In the genomic region with DNA sequence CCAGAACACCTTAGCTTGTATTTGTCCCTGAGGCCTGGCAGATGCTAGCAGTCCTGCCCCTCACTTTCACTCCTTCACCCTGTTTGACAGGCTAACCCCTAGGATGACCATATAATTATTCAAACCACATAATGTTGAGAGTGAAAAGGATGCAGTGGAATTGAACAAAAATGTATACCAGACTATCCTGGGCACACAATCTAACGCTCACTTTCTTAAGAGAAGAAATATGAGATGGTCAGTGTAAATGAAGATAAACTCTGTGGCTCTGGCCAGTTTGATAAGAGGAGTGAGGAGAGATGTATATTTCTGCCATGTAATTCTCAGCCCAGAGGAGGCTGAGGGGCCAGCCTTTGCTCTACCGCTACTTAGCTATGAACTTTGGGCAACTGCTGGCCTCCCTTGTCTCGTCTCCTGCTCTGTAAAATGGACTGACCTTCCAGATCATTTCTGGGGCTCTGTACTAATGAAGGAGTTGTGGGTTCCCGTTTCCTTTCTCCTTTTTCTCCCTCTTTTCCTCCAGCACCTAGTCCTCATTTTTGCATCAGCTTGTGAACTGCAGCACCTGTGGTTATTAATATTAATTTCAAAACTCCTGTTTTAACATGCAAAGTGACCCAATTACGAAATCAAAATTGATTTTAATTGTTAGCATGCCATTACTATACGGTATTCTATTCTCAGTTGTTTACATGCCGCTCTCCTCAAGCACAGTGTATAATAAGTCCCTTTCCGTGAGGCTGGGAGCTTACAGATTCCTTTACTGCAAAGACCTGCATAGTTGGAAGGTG, we compare ENCODE assay signal across 1 cellular context.
TF ChIP-seq lines count a peak whose summit lies in the region.

No MANE protein-coding gene starts in this region.

TF ChIP-seq in K562, 482 proteins besides CTCF, POLR2A, EP300 and RAD21 (continued from another document and continues in another):
- TF ChIP-seq, protein P1, sequence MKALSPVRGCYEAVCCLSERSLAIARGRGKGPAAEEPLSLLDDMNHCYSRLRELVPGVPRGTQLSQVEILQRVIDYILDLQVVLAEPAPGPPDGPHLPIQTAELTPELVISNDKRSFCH (CRISPR knock-in tag; IDR thresholded peaks at IDR 0.05), result no peak
- TF ChIP-seq, protein P1 (tag; IDR thresholded peaks at IDR 0.05), result 0 out of 2 replicates have a peak, but pooled peaks have one; percentile 33
- TF ChIP-seq FUS (optimal IDR thresholded peaks at IDR 0.05; ENCODE audit: low read depth, low read length), result no peak
- TF ChIP-seq YBX1 (IDR thresholded peaks at IDR 0.05), result no peak
- TF ChIP-seq, protein P2, sequence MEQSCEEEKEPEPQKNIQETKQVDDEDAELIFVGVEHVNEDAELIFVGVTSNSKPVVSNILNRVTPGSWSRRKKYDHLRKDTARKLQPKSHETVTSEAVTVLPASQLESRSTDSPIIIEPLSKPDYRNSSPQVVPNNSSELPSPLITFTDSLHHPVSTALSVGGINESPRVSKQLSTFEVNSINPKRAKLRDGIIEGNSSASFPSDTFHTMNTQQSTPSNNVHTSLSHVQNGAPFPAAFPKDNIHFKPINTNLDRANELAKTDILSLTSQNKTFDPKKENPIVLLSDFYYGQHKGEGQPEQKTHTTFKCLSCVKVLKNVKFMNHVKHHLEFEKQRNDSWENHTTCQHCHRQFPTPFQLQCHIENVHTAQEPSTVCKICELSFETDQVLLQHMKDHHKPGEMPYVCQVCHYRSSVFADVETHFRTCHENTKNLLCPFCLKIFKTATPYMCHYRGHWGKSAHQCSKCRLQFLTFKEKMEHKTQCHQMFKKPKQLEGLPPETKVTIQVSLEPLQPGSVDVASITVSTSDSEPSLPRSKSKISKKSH (CRISPR knock-in tag; IDR thresholded peaks at IDR 0.05), result no peak
- peak; percentile 46; the same call in 1 of the 2 replicates for TF ChIP-seq JUND (IDR thresholded peaks at IDR 0.05; ENCODE audit: borderline replicate concordance, low read depth, low read length)
- TF ChIP-seq JUND (tag; IDR thresholded peaks at IDR 0.05; ENCODE audit: borderline replicate concordance, low read depth, low read length), result peak; percentile 59; the same call in 1 of the 3 replicates
- peak in 1 of 2 experiments; percentile 77; a peak in 2 of 4 replicates for TF ChIP-seq TRIM24 (IDR thresholded peaks at IDR 0.05)
- TF ChIP-seq ZNF197 (CRISPR knock-in tag; IDR thresholded peaks at IDR 0.05; ENCODE audit: low read depth), result 0 out of 2 replicates have a peak, but pooled peaks have one; percentile 49
- TF ChIP-seq KAT7 (CRISPR knock-in tag; IDR thresholded peaks at IDR 0.05; ENCODE audit: borderline replicate concordance), result peak; percentile 94
- TF ChIP-seq CCNT2 (IDR thresholded peaks at IDR 0.05; ENCODE audit: borderline replicate concordance, extremely low read depth, insufficient read length, low read depth, low read length), result peak; percentile 72
- TF ChIP-seq ZC3H4 (CRISPR knock-in tag; IDR thresholded peaks at IDR 0.05; ENCODE audit: borderline replicate concordance), result no peak
- no peak; the same call in none of the 2 replicates for TF ChIP-seq ZNF583 (CRISPR knock-in tag; IDR thresholded peaks at IDR 0.05)
- no peak for TF ChIP-seq PRPF4 (IDR thresholded peaks at IDR 0.05; ENCODE audit: insufficient read depth, low read depth, low read length, poor library complexity, severe bottlenecking)
- no peak for TF ChIP-seq KDM4B (IDR thresholded peaks at IDR 0.05; ENCODE audit: borderline replicate concordance in 2 of 2, low read depth in 1 of 2)
- TF ChIP-seq, protein P3, sequence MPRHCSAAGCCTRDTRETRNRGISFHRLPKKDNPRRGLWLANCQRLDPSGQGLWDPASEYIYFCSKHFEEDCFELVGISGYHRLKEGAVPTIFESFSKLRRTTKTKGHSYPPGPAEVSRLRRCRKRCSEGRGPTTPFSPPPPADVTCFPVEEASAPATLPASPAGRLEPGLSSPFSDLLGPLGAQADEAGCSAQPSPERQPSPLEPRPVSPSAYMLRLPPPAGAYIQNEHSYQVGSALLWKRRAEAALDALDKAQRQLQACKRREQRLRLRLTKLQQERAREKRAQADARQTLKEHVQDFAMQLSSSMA (CRISPR knock-in tag; IDR thresholded peaks at IDR 0.05), result no peak
- peak; percentile 84 for TF ChIP-seq NCOR1 (IDR thresholded peaks at IDR 0.05)
- no peak for TF ChIP-seq ZNF764 (CRISPR knock-in tag; IDR thresholded peaks at IDR 0.05; ENCODE audit: low read depth)
- peak; percentile 64 for TF ChIP-seq EGR1 (conservative IDR thresholded peaks at IDR 0.05)
- no peak for TF ChIP-seq NR3C1 (CRISPR knock-in tag; IDR thresholded peaks at IDR 0.05)
- TF ChIP-seq ZNF766 (CRISPR knock-in tag; conservative IDR thresholded peaks at IDR 0.05), result peak; percentile 72
- no peak for TF ChIP-seq ESRRB (CRISPR knock-in tag; IDR thresholded peaks at IDR 0.05; ENCODE audit: borderline replicate concordance)
- TF ChIP-seq, protein P4, sequence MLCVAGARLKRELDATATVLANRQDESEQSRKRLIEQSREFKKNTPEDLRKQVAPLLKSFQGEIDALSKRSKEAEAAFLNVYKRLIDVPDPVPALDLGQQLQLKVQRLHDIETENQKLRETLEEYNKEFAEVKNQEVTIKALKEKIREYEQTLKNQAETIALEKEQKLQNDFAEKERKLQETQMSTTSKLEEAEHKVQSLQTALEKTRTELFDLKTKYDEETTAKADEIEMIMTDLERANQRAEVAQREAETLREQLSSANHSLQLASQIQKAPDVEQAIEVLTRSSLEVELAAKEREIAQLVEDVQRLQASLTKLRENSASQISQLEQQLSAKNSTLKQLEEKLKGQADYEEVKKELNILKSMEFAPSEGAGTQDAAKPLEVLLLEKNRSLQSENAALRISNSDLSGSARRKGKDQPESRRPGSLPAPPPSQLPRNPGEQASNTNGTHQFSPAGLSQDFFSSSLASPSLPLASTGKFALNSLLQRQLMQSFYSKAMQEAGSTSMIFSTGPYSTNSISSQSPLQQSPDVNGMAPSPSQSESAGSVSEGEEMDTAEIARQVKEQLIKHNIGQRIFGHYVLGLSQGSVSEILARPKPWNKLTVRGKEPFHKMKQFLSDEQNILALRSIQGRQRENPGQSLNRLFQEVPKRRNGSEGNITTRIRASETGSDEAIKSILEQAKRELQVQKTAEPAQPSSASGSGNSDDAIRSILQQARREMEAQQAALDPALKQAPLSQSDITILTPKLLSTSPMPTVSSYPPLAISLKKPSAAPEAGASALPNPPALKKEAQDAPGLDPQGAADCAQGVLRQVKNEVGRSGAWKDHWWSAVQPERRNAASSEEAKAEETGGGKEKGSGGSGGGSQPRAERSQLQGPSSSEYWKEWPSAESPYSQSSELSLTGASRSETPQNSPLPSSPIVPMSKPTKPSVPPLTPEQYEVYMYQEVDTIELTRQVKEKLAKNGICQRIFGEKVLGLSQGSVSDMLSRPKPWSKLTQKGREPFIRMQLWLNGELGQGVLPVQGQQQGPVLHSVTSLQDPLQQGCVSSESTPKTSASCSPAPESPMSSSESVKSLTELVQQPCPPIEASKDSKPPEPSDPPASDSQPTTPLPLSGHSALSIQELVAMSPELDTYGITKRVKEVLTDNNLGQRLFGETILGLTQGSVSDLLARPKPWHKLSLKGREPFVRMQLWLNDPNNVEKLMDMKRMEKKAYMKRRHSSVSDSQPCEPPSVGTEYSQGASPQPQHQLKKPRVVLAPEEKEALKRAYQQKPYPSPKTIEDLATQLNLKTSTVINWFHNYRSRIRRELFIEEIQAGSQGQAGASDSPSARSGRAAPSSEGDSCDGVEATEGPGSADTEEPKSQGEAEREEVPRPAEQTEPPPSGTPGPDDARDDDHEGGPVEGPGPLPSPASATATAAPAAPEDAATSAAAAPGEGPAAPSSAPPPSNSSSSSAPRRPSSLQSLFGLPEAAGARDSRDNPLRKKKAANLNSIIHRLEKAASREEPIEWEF (CRISPR knock-in tag; IDR thresholded peaks at IDR 0.05), result no peak
- peak; percentile 58; the same call in 1 of the 2 replicates for TF ChIP-seq BACH1 (tag; IDR thresholded peaks at IDR 0.05)
- TF ChIP-seq CC2D1A (IDR thresholded peaks at IDR 0.05), result peak; percentile 59; the same call in 1 of the 2 replicates
- TF ChIP-seq IRF9 (tag; IDR thresholded peaks at IDR 0.05), result no peak
- TF ChIP-seq TEAD1 (CRISPR knock-in tag; IDR thresholded peaks at IDR 0.05), result peak in 1 of 2 experiments; percentile 66; a peak in 2 of 4 replicates
- no peak for TF ChIP-seq ZFP30 (CRISPR knock-in tag; IDR thresholded peaks at IDR 0.05; ENCODE audit: borderline replicate concordance)
- TF ChIP-seq GTF2F1 (IDR thresholded peaks at IDR 0.05; ENCODE audit: low read depth, low read length), result no peak
- peak; percentile 57 for TF ChIP-seq NEUROD1 (IDR thresholded peaks at IDR 0.05; ENCODE audit: borderline replicate concordance, low read depth, low read length, partially characterized antibody)
- peak; percentile 87 for TF ChIP-seq TAL1 (IDR thresholded peaks at IDR 0.05)
- no peak for TF ChIP-seq HMG20B (CRISPR knock-in tag; IDR thresholded peaks at IDR 0.05)
- peak; percentile 36; the same call in 1 of the 2 replicates for TF ChIP-seq GATAD2A (IDR thresholded peaks at IDR 0.05)
- TF ChIP-seq SREBF1 (IDR thresholded peaks at IDR 0.05; ENCODE audit: borderline replicate concordance, low read depth, low read length), result no peak
- TF ChIP-seq TCF7 (IDR thresholded peaks at IDR 0.05; ENCODE audit: borderline replicate concordance), result no peak
- peak; percentile 50; the same call in 1 of the 2 replicates for TF ChIP-seq MTA3 (IDR thresholded peaks at IDR 0.05; ENCODE audit: borderline replicate concordance)
- TF ChIP-seq GATAD2B (IDR thresholded peaks at IDR 0.05; ENCODE audit: borderline replicate concordance), result no peak
- TF ChIP-seq BRF1 (IDR thresholded peaks at IDR 0.05; ENCODE audit: borderline replicate concordance, extremely low read depth, insufficient read length), result no peak
- TF ChIP-seq TFE3 (CRISPR knock-in tag; IDR thresholded peaks at IDR 0.05), result no peak
- TF ChIP-seq SLC30A9 (CRISPR knock-in tag; IDR thresholded peaks at IDR 0.05), result no peak
- 0 out of 2 replicates have a peak, but pooled peaks have one; percentile 30 for TF ChIP-seq ELF4 (CRISPR knock-in tag; IDR thresholded peaks at IDR 0.05)
- TF ChIP-seq NELFE (IDR thresholded peaks at IDR 0.05; ENCODE audit: insufficient read depth, insufficient read length), result no peak
- TF ChIP-seq LCOR (CRISPR knock-in tag; IDR thresholded peaks at IDR 0.05), result no peak
- TF ChIP-seq E2F4 (CRISPR knock-in tag; IDR thresholded peaks at IDR 0.05; ENCODE audit: low read depth), result no peak
- no peak for TF ChIP-seq TEAD2 (tag; IDR thresholded peaks at IDR 0.05)
- peak; percentile 77 for TF ChIP-seq NFE2 (IDR thresholded peaks at IDR 0.05; ENCODE audit: low read depth)
- TF ChIP-seq, protein P5, sequence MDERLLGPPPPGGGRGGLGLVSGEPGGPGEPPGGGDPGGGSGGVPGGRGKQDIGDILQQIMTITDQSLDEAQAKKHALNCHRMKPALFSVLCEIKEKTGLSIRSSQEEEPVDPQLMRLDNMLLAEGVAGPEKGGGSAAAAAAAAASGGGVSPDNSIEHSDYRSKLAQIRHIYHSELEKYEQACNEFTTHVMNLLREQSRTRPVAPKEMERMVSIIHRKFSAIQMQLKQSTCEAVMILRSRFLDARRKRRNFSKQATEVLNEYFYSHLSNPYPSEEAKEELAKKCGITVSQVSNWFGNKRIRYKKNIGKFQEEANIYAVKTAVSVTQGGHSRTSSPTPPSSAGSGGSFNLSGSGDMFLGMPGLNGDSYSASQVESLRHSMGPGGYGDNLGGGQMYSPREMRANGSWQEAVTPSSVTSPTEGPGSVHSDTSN (CRISPR knock-in tag; IDR thresholded peaks at IDR 0.05; ENCODE audit: low read depth), result no peak
- TF ChIP-seq, protein P5 (tag; conservative IDR thresholded peaks at IDR 0.05; ENCODE audit: low read depth), result peak; percentile 77
